Comparison of ENCODE assay signal across 8 cellular contexts in genomic region chr15:70258369-70259029, GRCh38.
A peak's percentile ranks its signal among the peaks of the same experiment; 100 is the strongest.
DNase-seq lines count a peak whose midpoint lies in the region; ATAC-seq lines count a peak whose summit lies in the region.

No MANE protein-coding gene starts in this region.

- intact Hi-C loops in Right ventricle myocardium inferior (cut with DNase I) = no loop called here
- intact Hi-C loops in cardiac septum (cut with DNase I) = no loop called here

- ATAC-seq in Right ventricle myocardium inferior = peak; percentile 37

- peaks cover 31% of the 10 kb centered on the region for H3K4me1 ChIP-seq in effector memory CD4-positive, alpha-beta T cell (ENCODE audit: control insufficient read depth, insufficient read depth, low read length, poor library complexity, severe bottlenecking)

- H3K9me3 ChIP-seq in effector memory CD4-positive, alpha-beta T cell (ENCODE audit: control insufficient read depth, low read length) = no peaks in the 10 kb centered on the region

- peak overlapping the region; percentile 36 for H3K4me3 ChIP-seq in effector memory CD4-positive, alpha-beta T cell (ENCODE audit: insufficient read depth, low read depth, low read length, poor library complexity, severe bottlenecking)

- peak overlapping the region; percentile 51 for H3K27ac ChIP-seq in effector memory CD4-positive, alpha-beta T cell (ENCODE audit: insufficient read depth, low read length, poor library complexity, severe bottlenecking)

- no peaks in the 10 kb centered on the region for H3K36me3 ChIP-seq in effector memory CD4-positive, alpha-beta T cell (ENCODE audit: control insufficient read depth, insufficient read depth, low read length)

- DNase-seq in Right ventricle myocardium inferior (ENCODE audit: missing footprints) (no peak), cardiac septum (ENCODE audit: low spot score) (no peak), cerebellum (ENCODE audit: low spot score) (no peak), middle frontal gyrus (ENCODE audit: extremely low spot score, low spot score) (no peak), amniotic stem cell (lab: John Stamatoyannopoulos, UW) (no peak)
- DNase-seq in activated CD4-positive, alpha-beta T cell treated with anti-CD3 and anti-CD28 coated beads for 24 hours (ENCODE audit: low read depth in 2 of 2) = peak; percentile 39 to 68
- peak; percentile 17 to 32 (median 22) for DNase-seq in effector memory CD4-positive, alpha-beta T cell
- DNase-seq in stimulated activated CD4-positive, alpha-beta T cell treated with anti-CD3 and anti-CD28 coated beads, Interleukin-4, amount 100 ng/mL, for 48 hours (ENCODE audit: low read depth in 2 of 2) = peak; percentile 69 to 79

- H3K27me3 ChIP-seq in effector memory CD4-positive, alpha-beta T cell (replicated peaks; ENCODE audit: control insufficient read depth, insufficient read depth, low read length, poor library complexity, severe bottlenecking) = no peaks in the 10 kb centered on the region

Comparison
In these comparisons a context has a peak if more than half of its experiments do, and no peak if none do; other contexts are left out.
1. DNase-seq: peak in activated CD4-positive, alpha-beta T cell treated with anti-CD3 and anti-CD28 coated beads for 24 hours (2 of 2), effector memory CD4-positive, alpha-beta T cell (3 of 3) and stimulated activated CD4-positive, alpha-beta T cell treated with anti-CD3 and anti-CD28 coated beads, Interleukin-4, amount 100 ng/mL, for 48 hours (2 of 2); none in Right ventricle myocardium inferior (single experiment), cardiac septum (single experiment), cerebellum (single experiment), middle frontal gyrus (single experiment) and amniotic stem cell (single experiment).